ENCODE assay signal across 13 cellular contexts in the genomic region with DNA sequence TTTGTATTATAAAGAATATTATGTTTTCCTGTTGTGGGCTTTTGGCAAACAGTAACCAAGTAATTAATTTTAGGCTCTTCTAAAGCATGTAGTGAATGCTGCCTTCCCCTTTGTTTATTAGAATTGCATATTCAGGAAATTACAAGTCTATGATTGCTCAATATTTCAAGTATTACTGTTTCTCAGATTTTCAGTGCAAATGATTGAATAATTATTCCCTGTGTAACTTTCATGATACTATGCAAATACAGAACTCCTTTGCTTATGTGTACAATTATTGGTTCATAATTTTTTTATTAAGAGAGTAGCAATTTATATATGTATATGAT.
DNase-seq lines count a peak whose midpoint lies in the region; ATAC-seq and TF ChIP-seq lines count a peak whose summit lies in the region.
"Had no signal": no experiment of that assay in that cellular context is flagged by ENCODE, and none has a peak within 500 bp of the region (broad histone marks: within the 10 kb centered on the region; RNA-seq: fewer than 3 reads in every experiment).

No MANE protein-coding gene starts in this region.

- H3K4me1 ChIP-seq in cardiac muscle cell (ENCODE audit: low read depth) (peaks cover 6% of the 10 kb centered on the region), aorta (ENCODE audit: control insufficient read depth in 1 of 2, insufficient read depth in 2 of 2, low read length in 2 of 2) (peaks cover 0 to 3% of the 10 kb centered on the region in 2 donors)

- CTCF ChIA-PET in activated CD8-positive, alpha-beta T cell treated with anti-CD3 and anti-CD28 coated beads for 36 hours (lab: Charles Lee): interaction anchor here (3.4 kb wide), 1 partner anchor 19 kb away, joined by 14 read pairs; no protein-coding TSS in a partner anchor

- peak; percentile 45 for ATAC-seq in aorta (ENCODE audit: low FRiP score)
- no peak for ATAC-seq in GM21619 (IDR thresholded peaks at IDR 0.05; ENCODE audit: unreplicated experiment)
- ATAC-seq in activated CD8-positive, alpha-beta T cell treated with anti-CD3 and anti-CD28 coated beads for 36 hours: no peak

- TF ChIP-seq CTCF in cardiac muscle cell (IDR thresholded peaks at IDR 0.05; ENCODE audit: low read depth, low read length): no peak
- no peak for TF ChIP-seq CTCF in nephron (IDR thresholded peaks at IDR 0.05; ENCODE audit: unreplicated experiment in 3 of 3)
- TF ChIP-seq CTCF in activated CD8-positive, alpha-beta T cell treated with anti-CD3 and anti-CD28 coated beads for 36 hours (IDR thresholded peaks at IDR 0.05): no peak

- H3K4me3 ChIP-seq in cardiac muscle cell (no peak overlapping the region), aorta (ENCODE audit: low read length in 2 of 2) (no peak overlapping the region)

- H3K27ac Mint-ChIP-seq in nephron: peak overlapping the region; percentile 83 to 90 (median 85)
- H3K27ac Mint-ChIP-seq in activated CD8-positive, alpha-beta T cell treated with anti-CD3 and anti-CD28 coated beads for 36 hours: no peak overlapping the region
- H3K27ac Mint-ChIP-seq: immature natural killer cell had no signal

- H3K36me3 ChIP-seq in cardiac muscle cell (no peaks in the 10 kb centered on the region), aorta (ENCODE audit: control insufficient read depth in 1 of 2, insufficient read depth in 2 of 2, low read length in 1 of 2) (no peaks in the 10 kb centered on the region)
- H3K36me3 ChIP-seq: WERI-Rb-1 had no signal

- intact Hi-C loops in cardiac septum (cut with DNase I): no loop called here
- intact Hi-C loops in aorta (cut with DNase I): no loop called here
- intact Hi-C loops in activated CD8-positive, alpha-beta T cell treated with anti-CD3 and anti-CD28 coated beads for 36 hours (cut with micrococcal nuclease): no loop called here

- H3K36me3 Mint-ChIP-seq in nephron (ENCODE audit: low read depth): no peaks in the 10 kb centered on the region
- H3K36me3 Mint-ChIP-seq in activated CD8-positive, alpha-beta T cell treated with anti-CD3 and anti-CD28 coated beads for 36 hours (ENCODE audit: low read depth): no peaks in the 10 kb centered on the region
- H3K36me3 Mint-ChIP-seq: immature natural killer cell had no signal

- POLR2A ChIA-PET in activated CD8-positive, alpha-beta T cell treated with anti-CD3 and anti-CD28 coated beads for 36 hours (lab: Charles Lee): no interaction called here

- no peaks in the 10 kb centered on the region for H3K9me3 ChIP-seq in cardiac muscle cell (ENCODE audit: low read depth)
- H3K9me3 ChIP-seq in aorta (ENCODE audit: control insufficient read depth, low read length): no peaks in the 10 kb centered on the region

- H3K4me3 Mint-ChIP-seq in nephron: no peak overlapping the region
- H3K4me3 Mint-ChIP-seq in activated CD8-positive, alpha-beta T cell treated with anti-CD3 and anti-CD28 coated beads for 36 hours: no peak overlapping the region
- H3K4me3 Mint-ChIP-seq: immature natural killer cell had no signal

- H3K27ac ChIP-seq in cardiac muscle cell (peak overlapping the region; percentile 10), epithelial cell of prostate (peak overlapping the region; percentile 90), aorta (ENCODE audit: low read depth in 1 of 2, low read length in 2 of 2) (peak overlapping the region in 1 of 2 donors; percentile 85)
- H3K27ac ChIP-seq: WERI-Rb-1 had no signal

- DNase-seq in cardiac muscle cell (ENCODE audit: low read depth in 1 of 2, low spot score in 1 of 2) (peak in 1 of 2 donors; percentile 62), cardiac septum (ENCODE audit: low spot score) (no peak), epithelial cell of prostate (ENCODE audit: low read depth, low spot score) (no peak), aorta (no peak), DMS53 (lab: John Stamatoyannopoulos, UW) (no peak)
- no peak for DNase-seq in activated CD8-positive, alpha-beta T cell treated with anti-CD3 and anti-CD28 coated beads for 36 hours
- DNase-seq: immature natural killer cell, NCI-H1436 treated with DMSO at 0.1 percent for 48 hours, posterior cingulate gyrus, WERI-Rb-1 had no signal

- H3K27me3 ChIP-seq in cardiac muscle cell: no peaks in the 10 kb centered on the region
- no peaks in the 10 kb centered on the region for H3K27me3 ChIP-seq in aorta (ENCODE audit: control insufficient read depth in 1 of 2, insufficient read depth in 2 of 2, low read length in 1 of 2)

- no peaks in the 10 kb centered on the region for H3K27me3 Mint-ChIP-seq in nephron (ENCODE audit: low read depth)
- no peaks in the 10 kb centered on the region for H3K27me3 Mint-ChIP-seq in activated CD8-positive, alpha-beta T cell treated with anti-CD3 and anti-CD28 coated beads for 36 hours

- no peaks in the 10 kb centered on the region for H3K9me3 Mint-ChIP-seq in nephron
- no peaks in the 10 kb centered on the region for H3K9me3 Mint-ChIP-seq in activated CD8-positive, alpha-beta T cell treated with anti-CD3 and anti-CD28 coated beads for 36 hours
- H3K9me3 Mint-ChIP-seq: activated T-helper 2 cell treated with anti-CD3 and anti-CD28 coated beads, Interferon-gamma antibody, Interleukin-2, Interleukin-4, amounts not matched to agents 10 μg/mL and 5 μg/mL and 100 μg/mL, durations not matched to agents 14 hours and 24 hours and 36 hours; immature natural killer cell had no signal

- peaks cover 61% of the 10 kb centered on the region for H3K4me1 Mint-ChIP-seq in nephron
- peaks cover 12% of the 10 kb centered on the region for H3K4me1 Mint-ChIP-seq in activated CD8-positive, alpha-beta T cell treated with anti-CD3 and anti-CD28 coated beads for 36 hours (ENCODE audit: low read depth)
- H3K4me1 Mint-ChIP-seq: immature natural killer cell had no signal
